ENCODE assay signal across 23 cellular contexts in the genomic region with DNA sequence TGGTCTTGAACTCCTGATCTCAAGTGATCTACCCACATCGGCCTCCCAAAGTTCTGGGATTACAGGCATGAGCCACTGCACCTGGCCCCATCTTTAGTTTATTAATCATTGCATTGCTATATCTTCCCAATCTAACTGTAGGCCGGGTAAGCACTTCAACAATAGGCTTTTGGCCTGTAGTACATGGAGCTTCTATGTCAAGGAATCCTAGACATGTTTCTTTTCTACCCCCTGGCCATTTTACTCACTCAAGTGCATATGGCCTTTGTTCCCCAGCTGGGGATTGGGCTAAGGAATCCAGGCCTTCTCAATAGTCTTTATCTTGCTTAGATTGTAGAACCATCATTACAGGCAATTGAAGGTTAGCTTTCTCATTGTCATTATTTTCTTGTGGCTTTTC.
"Had no signal": no experiment of that assay in that cellular context is flagged by ENCODE, and none has a peak within 500 bp of the region (broad histone marks: within the 10 kb centered on the region; RNA-seq: fewer than 3 reads in every experiment).

No MANE protein-coding gene starts in this region.

- DNase-seq: colonic mucosa; cortex of kidney; dermis blood vessel endothelial cell; dorsolateral prefrontal cortex; effector CD4-positive, alpha-beta T cell; effector CD8-positive, alpha-beta T cell; effector memory CD4-positive, alpha-beta T cell; effector memory CD8-positive, alpha-beta T cell; endodermal cell; erythroblast; esophagus squamous epithelium; foreskin fibroblast; foreskin keratinocyte; foreskin melanocyte; gastrocnemius medialis; glutamatergic neuron; head of caudate nucleus; heart left ventricle had no signal

- ATAC-seq: effector memory CD8-positive, alpha-beta T cell; esophagus mucosa; foreskin keratinocyte; gastrocnemius medialis; gastroesophageal sphincter; heart left ventricle had no signal

- H3K4me1 ChIP-seq: colonic mucosa, esophagus muscularis mucosa, gastrocnemius medialis had no signal

- H3K36me3 ChIP-seq: colonic mucosa, esophagus muscularis mucosa, esophagus squamous epithelium, gastrocnemius medialis, gastroesophageal sphincter, heart left ventricle had no signal

- H3K27ac ChIP-seq: colonic mucosa, dorsolateral prefrontal cortex, epithelial cell of prostate, esophagus muscularis mucosa, esophagus squamous epithelium, foreskin keratinocyte, gastrocnemius medialis, gastroesophageal sphincter, heart left ventricle had no signal

- H3K27me3 ChIP-seq: colonic mucosa, dorsolateral prefrontal cortex, esophagus muscularis mucosa, esophagus squamous epithelium, foreskin keratinocyte, gastrocnemius medialis, gastroesophageal sphincter, heart left ventricle had no signal

- H3K9me3 ChIP-seq: colonic mucosa, esophagus muscularis mucosa, esophagus squamous epithelium, gastrocnemius medialis, gastroesophageal sphincter, heart left ventricle had no signal

- H3K4me3 ChIP-seq: colonic mucosa, coronary artery, dorsolateral prefrontal cortex, esophagus muscularis mucosa, esophagus squamous epithelium, gastrocnemius medialis, gastroesophageal sphincter, heart left ventricle had no signal
